Comparison of ENCODE assay signal across 20 cellular contexts in the genomic region with DNA sequence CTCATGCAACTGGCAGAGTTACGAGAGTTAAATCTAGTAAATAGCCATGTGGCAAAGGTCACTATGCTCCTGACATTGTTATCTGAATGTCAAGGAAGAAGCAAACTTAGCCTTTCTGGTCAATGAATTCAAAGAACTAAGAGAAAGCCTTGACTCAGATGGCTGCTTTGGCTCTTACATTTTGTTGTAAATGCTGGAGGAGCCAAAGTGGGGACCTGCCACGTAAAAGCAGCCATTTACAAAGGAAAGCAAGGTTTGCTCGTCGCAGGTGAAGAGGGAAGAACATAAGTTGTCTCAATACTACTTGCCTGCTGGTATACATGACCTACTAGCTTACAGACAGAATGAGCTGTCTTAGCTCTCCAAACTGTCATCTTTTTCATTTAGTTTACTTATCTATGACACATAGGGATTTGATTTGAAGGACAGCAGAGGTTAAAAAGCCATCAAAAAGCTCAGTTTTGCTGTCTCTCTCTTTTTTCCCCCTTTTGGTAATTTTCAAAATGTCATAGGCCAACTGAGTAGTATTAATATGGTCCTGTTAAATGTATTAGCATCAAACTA.
DNase-seq lines count a peak whose midpoint lies in the region; FAIRE-seq and TF ChIP-seq lines count a peak whose summit lies in the region.
"Had no signal": no experiment of that assay in that cellular context is flagged by ENCODE, and none has a peak within 500 bp of the region (broad histone marks: within the 10 kb centered on the region; RNA-seq: fewer than 3 reads in every experiment).

No MANE protein-coding gene starts in this region.

- peaks cover 4% of the 10 kb centered on the region for H3K4me1 ChIP-seq in mesodermal cell (ENCODE audit: control insufficient read depth, insufficient read depth, low read length, poor library complexity, severe bottlenecking)

- 52 to 58% methylated on average over 2 to 3 of the region's 4 CpGs for WGBS in mesodermal cell (ENCODE audit: insufficient coverage in 2 of 2), 2 experiments

- DNase-seq in NCI-H69 (lab: John Stamatoyannopoulos, UW) (peak; percentile 42), mesothelial cell of epicardium (ENCODE audit: low spot score in 2 of 2, unreplicated experiment in 2 of 2) (no peak), HTR-8/SVneo (ENCODE audit: insufficient read length, low spot score) (no peak)
- DNase-seq in central memory CD4-positive, alpha-beta T cell = no peak
- DNase-seq: CD4-positive, CD25-positive, alpha-beta regulatory T cell; EL; MM.1S; NCI-H1048; NCI-H1436; NCI-H187 treated with DMSO at 0.1 percent for 48 hours; NCI-H774; NK-92 treated with Interleukin-12 subunit alpha and Interleukin-12 subunit beta, amount 100 ng/mL, for 24 hours; SHP77 treated with DMSO at 0.1 percent for 48 hours; SK-N-SH had no signal

- no peaks in the 10 kb centered on the region for H3K9me3 ChIP-seq in mesodermal cell (ENCODE audit: control insufficient read depth, low read length)
- H3K9me3 ChIP-seq: HAP-1, SK-N-SH had no signal

- H3K27ac Mint-ChIP-seq in mesothelial cell of epicardium = no peak overlapping the region
- H3K27ac Mint-ChIP-seq: CD4-positive, CD25-positive, alpha-beta regulatory T cell had no signal

- H3K4me3 ChIP-seq in mesodermal cell (ENCODE audit: extremely low read depth, insufficient read depth, low read length, poor library complexity, severe bottlenecking) = no peak overlapping the region
- H3K4me3 ChIP-seq: HAP-1, K562 had no signal

- H3K27ac ChIP-seq in cingulate gyrus (ENCODE audit: low read depth, low read length) (peak overlapping the region; percentile 56), mesodermal cell (ENCODE audit: low read depth, low read length, severe bottlenecking) (peak overlapping the region; percentile 8), temporal lobe (ENCODE audit: low read depth, low read length) (peak overlapping the region; percentile 55)
- H3K27ac ChIP-seq: RWPE1 had no signal

- H3K9me3 Mint-ChIP-seq in mesothelial cell of epicardium = peaks cover 8% of the 10 kb centered on the region
- H3K9me3 Mint-ChIP-seq: CD4-positive, CD25-positive, alpha-beta regulatory T cell had no signal

- H3K36me3 ChIP-seq in mesodermal cell (ENCODE audit: control insufficient read depth, insufficient read depth, low read length) = peaks cover 3% of the 10 kb centered on the region
- H3K36me3 ChIP-seq: HAP-1 had no signal

- peaks cover 54% of the 10 kb centered on the region for H3K4me1 Mint-ChIP-seq in mesothelial cell of epicardium

- peaks cover 6% of the 10 kb centered on the region for H3K36me3 Mint-ChIP-seq in mesothelial cell of epicardium
- H3K36me3 Mint-ChIP-seq: CD4-positive, CD25-positive, alpha-beta regulatory T cell had no signal

- H3K4me3 Mint-ChIP-seq in mesothelial cell of epicardium = no peak overlapping the region
- H3K4me3 Mint-ChIP-seq: CD4-positive, CD25-positive, alpha-beta regulatory T cell had no signal

- no peak for FAIRE-seq in HTR-8/SVneo (lab: Jason Lieb, UNC)
- FAIRE-seq: K562 had no signal

- no peak for TF ChIP-seq CTCF in mesothelial cell of epicardium (IDR thresholded peaks at IDR 0.05; ENCODE audit: unreplicated experiment)

- H3K27me3 Mint-ChIP-seq in mesothelial cell of epicardium (ENCODE audit: low read depth) = peaks cover 2% of the 10 kb centered on the region
